19 cellular contexts compared by ENCODE assay signal in genomic region chr4:151911970-151912369, GRCh38.
A peak's percentile ranks its signal among the peaks of the same experiment; 100 is the strongest.
DNase-seq lines count a peak whose midpoint lies in the region; ATAC-seq and TF ChIP-seq lines count a peak whose summit lies in the region.
"Had no signal": no experiment of that assay in that cellular context is flagged by ENCODE, and none has a peak within 500 bp of the region (broad histone marks: within the 10 kb centered on the region; RNA-seq: fewer than 3 reads in every experiment).

No MANE protein-coding gene starts in this region.

- 88% methylated on average over 2 of the region's 2 CpGs for WGBS in esophagus muscularis mucosa
- 72 to 78% (median 74%) methylated on average over 2 of the region's 2 CpGs for WGBS in stomach, 5 donors

- TF ChIP-seq POLR2A in esophagus muscularis mucosa (IDR thresholded peaks at IDR 0.05; ENCODE audit: low read depth), result no peak
- no peak for TF ChIP-seq POLR2A in stomach (IDR thresholded peaks at IDR 0.05)

- intact Hi-C loops in esophagus muscularis mucosa (cut with DNase I) (no loop called here), sciatic nerve (cut with DNase I) (no loop called here), stomach (cut with DNase I; ENCODE audit: low total_unique reads) (no loop called here)

- no peaks in the 10 kb centered on the region for H4K20me1 ChIP-seq in OCI-LY3 (ENCODE audit: insufficient read depth, low read length)

- peak; percentile 61 for ATAC-seq in sciatic nerve
- ATAC-seq: GM12878 had no signal

- H3K4me2 ChIP-seq in OCI-LY3 (ENCODE audit: low read length), result peak overlapping the region; percentile 54

- peak overlapping the region; percentile 79 for H3K9ac ChIP-seq in OCI-LY3 (ENCODE audit: low read length)

- H3K79me2 ChIP-seq in OCI-LY3 (ENCODE audit: low read length), result no peaks in the 10 kb centered on the region

- H3K27me3 ChIP-seq in OCI-LY3 (ENCODE audit: low read depth, low read length) (no peaks in the 10 kb centered on the region), esophagus muscularis mucosa (no peaks in the 10 kb centered on the region), stomach (no peaks in the 10 kb centered on the region)
- H3K27me3 ChIP-seq: BE2C had no signal

- peaks cover 4% of the 10 kb centered on the region; the same call in 1 of the 2 replicates for H3K9me3 ChIP-seq in OCI-LY3 (ENCODE audit: insufficient read depth, low read length)
- no peaks in the 10 kb centered on the region for H3K9me3 ChIP-seq in esophagus muscularis mucosa
- H3K9me3 ChIP-seq in stomach, result no peaks in the 10 kb centered on the region
- H3K9me3 ChIP-seq: BE2C, HAP-1 had no signal

- H3K27ac ChIP-seq in OCI-LY3 (ENCODE audit: low read length) (peak overlapping the region; percentile 92), esophagus muscularis mucosa (replicated peaks in 1 of 4) (no peak overlapping the region), stomach (no peak overlapping the region)
- H3K27ac ChIP-seq: HL-60 had no signal

- H3K4me3 ChIP-seq in OCI-LY3 (ENCODE audit: low read length), result peak overlapping the region; percentile 29
- no peak overlapping the region for H3K4me3 ChIP-seq in esophagus muscularis mucosa
- H3K4me3 ChIP-seq in stomach, result no peak overlapping the region
- H3K4me3 ChIP-seq: GM12878, HAP-1 had no signal

- peak; percentile 45 for DNase-seq in esophagus muscularis mucosa (ENCODE audit: extremely low spot score)
- no peak for DNase-seq in sciatic nerve (ENCODE audit: low spot score)
- no peak for DNase-seq in NCI-H2029 (lab: John Stamatoyannopoulos, UW)
- DNase-seq in stomach, result no peak
- DNase-seq in NCI-H2171 treated with DMSO at 0.1 percent for 48 hours (lab: John Stamatoyannopoulos, UW), result no peak
- DNase-seq: ACHN; BE2C; C1 segment of cervical spinal cord; CD4-positive, CD25-positive, alpha-beta regulatory T cell; CD8-positive, alpha-beta memory T cell; COR-L47; DMS 273 treated with DMSO at 0.1 percent for 48 hours; DMS53; DND-41; EL had no signal

- TF ChIP-seq EP300 in esophagus muscularis mucosa (IDR thresholded peaks at IDR 0.05), result no peak
- no peak for TF ChIP-seq EP300 in stomach (IDR thresholded peaks at IDR 0.05)

- H3K36me3 ChIP-seq in OCI-LY3 (replicated peaks; ENCODE audit: low read depth, low read length) (peaks cover 3% of the 10 kb centered on the region), esophagus muscularis mucosa (no peaks in the 10 kb centered on the region), stomach (no peaks in the 10 kb centered on the region)
- H3K36me3 ChIP-seq: BE2C, HAP-1 had no signal

- H3K4me1 ChIP-seq in OCI-LY3 (ENCODE audit: low read length), result peaks cover 73% of the 10 kb centered on the region
- H3K4me1 ChIP-seq in esophagus muscularis mucosa, result no peaks in the 10 kb centered on the region
- H3K4me1 ChIP-seq in stomach, result peaks cover 0 to 8% (median 0%) of the 10 kb centered on the region in 4 donors
- H3K4me1 ChIP-seq: BE2C, HAP-1 had no signal

- 0 out of 2 replicates have a peak overlapping the region, but pooled peaks have one; percentile 1 for H2AFZ ChIP-seq in OCI-LY3 (ENCODE audit: low read depth, low read length)

- TF ChIP-seq CTCF in OCI-LY3 (IDR thresholded peaks at IDR 0.05; ENCODE audit: low read depth, low read length) (no peak), esophagus muscularis mucosa (IDR thresholded peaks at IDR 0.05) (no peak), stomach (IDR thresholded peaks at IDR 0.05) (no peak)
